In the genomic region with DNA sequence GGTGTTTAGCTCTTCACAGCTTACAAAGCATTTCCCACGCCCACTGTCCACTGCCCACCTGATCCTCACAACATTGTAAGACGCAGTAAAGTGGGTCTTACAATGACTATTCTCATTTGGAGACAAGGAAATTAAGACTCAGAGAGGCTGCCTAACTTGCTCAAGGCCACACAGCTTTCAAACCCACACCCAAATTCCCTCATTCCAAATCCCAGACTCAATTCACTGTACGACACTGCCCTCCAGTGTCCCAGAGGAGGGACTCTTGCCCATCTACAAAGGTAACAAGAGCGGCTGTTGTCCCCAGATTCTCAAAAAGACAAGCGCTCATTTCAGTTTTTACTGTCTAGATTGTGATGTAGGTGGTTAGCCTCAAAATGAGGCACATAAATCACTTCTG, we compare ENCODE assay signal across 1 cellular context.
TF ChIP-seq lines count a peak whose summit lies in the region.

No MANE protein-coding gene starts in this region.

TF ChIP-seq in H1, 55 proteins besides CTCF, POLR2A, EP300 and RAD21 (continued from another document):
- TF ChIP-seq, protein P1, sequence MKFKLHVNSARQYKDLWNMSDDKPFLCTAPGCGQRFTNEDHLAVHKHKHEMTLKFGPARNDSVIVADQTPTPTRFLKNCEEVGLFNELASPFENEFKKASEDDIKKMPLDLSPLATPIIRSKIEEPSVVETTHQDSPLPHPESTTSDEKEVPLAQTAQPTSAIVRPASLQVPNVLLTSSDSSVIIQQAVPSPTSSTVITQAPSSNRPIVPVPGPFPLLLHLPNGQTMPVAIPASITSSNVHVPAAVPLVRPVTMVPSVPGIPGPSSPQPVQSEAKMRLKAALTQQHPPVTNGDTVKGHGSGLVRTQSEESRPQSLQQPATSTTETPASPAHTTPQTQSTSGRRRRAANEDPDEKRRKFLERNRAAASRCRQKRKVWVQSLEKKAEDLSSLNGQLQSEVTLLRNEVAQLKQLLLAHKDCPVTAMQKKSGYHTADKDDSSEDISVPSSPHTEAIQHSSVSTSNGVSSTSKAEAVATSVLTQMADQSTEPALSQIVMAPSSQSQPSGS (IDR thresholded peaks at IDR 0.05; ENCODE audit: low read length), result no peak
- no peak for TF ChIP-seq POLR2AphosphoS5 (IDR thresholded peaks at IDR 0.05; ENCODE audit: low read depth, low read length)
- no peak for TF ChIP-seq BCL11A (IDR thresholded peaks at IDR 0.05; ENCODE audit: low read depth in 2 of 2, low read length in 2 of 2)
- no peak for TF ChIP-seq GABPA (IDR thresholded peaks at IDR 0.05; ENCODE audit: borderline replicate concordance, insufficient read depth, low read length)
- no peak for TF ChIP-seq CHD2 (IDR thresholded peaks at IDR 0.05; ENCODE audit: low read length)
- no peak for TF ChIP-seq PHF8 (conservative IDR thresholded peaks at IDR 0.05; ENCODE audit: low read depth, low read length)
- no peak for TF ChIP-seq CHD1 (IDR thresholded peaks at IDR 0.05; ENCODE audit: low read depth, low read length)
- peak; percentile 94 for TF ChIP-seq KDM1A (IDR thresholded peaks at IDR 0.05; ENCODE audit: borderline replicate concordance, low read length)
- TF ChIP-seq, protein P2, sequence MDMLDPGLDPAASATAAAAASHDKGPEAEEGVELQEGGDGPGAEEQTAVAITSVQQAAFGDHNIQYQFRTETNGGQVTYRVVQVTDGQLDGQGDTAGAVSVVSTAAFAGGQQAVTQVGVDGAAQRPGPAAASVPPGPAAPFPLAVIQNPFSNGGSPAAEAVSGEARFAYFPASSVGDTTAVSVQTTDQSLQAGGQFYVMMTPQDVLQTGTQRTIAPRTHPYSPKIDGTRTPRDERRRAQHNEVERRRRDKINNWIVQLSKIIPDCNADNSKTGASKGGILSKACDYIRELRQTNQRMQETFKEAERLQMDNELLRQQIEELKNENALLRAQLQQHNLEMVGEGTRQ (IDR thresholded peaks at IDR 0.05; ENCODE audit: low read length), result no peak
